1 cellular context compared by ENCODE assay signal in the genomic region with DNA sequence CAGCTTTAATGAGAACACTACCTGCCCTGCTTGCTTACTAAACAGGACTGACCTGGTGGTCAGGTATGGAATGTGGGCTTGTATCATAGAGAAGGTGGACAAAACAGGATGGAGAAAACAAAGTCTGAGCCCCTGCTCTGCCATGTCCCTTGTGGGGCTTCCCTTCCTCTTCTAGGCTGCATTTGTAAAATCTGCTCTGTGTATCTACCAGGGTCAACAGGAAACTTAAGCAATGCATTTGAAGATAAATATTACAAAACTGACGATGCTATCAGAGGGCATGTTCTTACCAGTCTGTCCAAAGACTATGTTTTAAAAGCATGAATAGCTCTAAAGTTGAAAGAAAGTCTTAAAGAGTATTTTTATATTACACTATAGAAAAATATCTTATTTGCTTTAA.
TF ChIP-seq lines count a peak whose summit lies in the region.

No MANE protein-coding gene starts in this region.

TF ChIP-seq in WTC11, 78 proteins besides CTCF, POLR2A, EP300 and RAD21 (continued from another document):
- TF ChIP-seq, protein P1, sequence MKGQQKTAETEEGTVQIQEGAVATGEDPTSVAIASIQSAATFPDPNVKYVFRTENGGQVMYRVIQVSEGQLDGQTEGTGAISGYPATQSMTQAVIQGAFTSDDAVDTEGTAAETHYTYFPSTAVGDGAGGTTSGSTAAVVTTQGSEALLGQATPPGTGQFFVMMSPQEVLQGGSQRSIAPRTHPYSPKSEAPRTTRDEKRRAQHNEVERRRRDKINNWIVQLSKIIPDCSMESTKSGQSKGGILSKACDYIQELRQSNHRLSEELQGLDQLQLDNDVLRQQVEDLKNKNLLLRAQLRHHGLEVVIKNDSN (CRISPR knock-in tag; IDR thresholded peaks at IDR 0.05): no peak
- TF ChIP-seq SMAD4 (CRISPR knock-in tag; IDR thresholded peaks at IDR 0.05) (no peak), TEAD1 (CRISPR knock-in tag; IDR thresholded peaks at IDR 0.05) (no peak)
- TF ChIP-seq, protein P2, sequence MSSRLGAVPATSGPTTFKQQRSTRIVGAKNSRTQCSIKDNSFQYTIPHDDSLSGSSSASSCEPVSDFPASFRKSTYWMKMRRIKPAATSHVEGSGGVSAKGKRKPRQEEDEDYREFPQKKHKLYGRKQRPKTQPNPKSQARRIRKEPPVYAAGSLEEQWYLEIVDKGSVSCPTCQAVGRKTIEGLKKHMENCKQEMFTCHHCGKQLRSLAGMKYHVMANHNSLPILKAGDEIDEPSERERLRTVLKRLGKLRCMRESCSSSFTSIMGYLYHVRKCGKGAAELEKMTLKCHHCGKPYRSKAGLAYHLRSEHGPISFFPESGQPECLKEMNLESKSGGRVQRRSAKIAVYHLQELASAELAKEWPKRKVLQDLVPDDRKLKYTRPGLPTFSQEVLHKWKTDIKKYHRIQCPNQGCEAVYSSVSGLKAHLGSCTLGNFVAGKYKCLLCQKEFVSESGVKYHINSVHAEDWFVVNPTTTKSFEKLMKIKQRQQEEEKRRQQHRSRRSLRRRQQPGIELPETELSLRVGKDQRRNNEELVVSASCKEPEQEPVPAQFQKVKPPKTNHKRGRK (CRISPR knock-in tag; IDR thresholded peaks at IDR 0.05; ENCODE audit: borderline replicate concordance): no peak
